In genomic region chr13:27283906-27284523, GRCh38 we compare ENCODE assay signal across 8 cellular contexts. TPM values are rescaled to one million over a fixed set of nuclear protein-coding genes. Genes with fewer than 3 reads are reported as not detected.
A peak's percentile ranks its signal among the peaks of the same experiment; 100 is the strongest.
DNase-seq lines count a peak whose midpoint lies in the region; ATAC-seq, FAIRE-seq and TF ChIP-seq lines count a peak whose summit lies in the region.

No MANE protein-coding gene starts in this region.

- no peaks in the 10 kb centered on the region for H3K36me3 Mint-ChIP-seq in activated naive CD8-positive, alpha-beta T cell treated with anti-CD3 and anti-CD28 coated beads, Interleukin-2, amount 50 U/mL, for 24 hours (ENCODE audit: low read depth)
- no peaks in the 10 kb centered on the region for H3K36me3 Mint-ChIP-seq in activated naive CD8-positive, alpha-beta T cell treated with anti-CD3 and anti-CD28 coated beads for 36 hours

- no peaks in the 10 kb centered on the region for H3K9me3 Mint-ChIP-seq in activated naive CD8-positive, alpha-beta T cell treated with anti-CD3 and anti-CD28 coated beads, Interleukin-2, amount 50 U/mL, for 24 hours
- H3K9me3 Mint-ChIP-seq in activated naive CD8-positive, alpha-beta T cell treated with anti-CD3 and anti-CD28 coated beads for 36 hours = no peaks in the 10 kb centered on the region

- peak in 3 of 6 experiments; percentile 28 to 46 (median 39) for TF ChIP-seq CTCF in upper lobe of left lung (IDR thresholded peaks at IDR 0.05)

- no peak overlapping the region for H3K4me3 Mint-ChIP-seq in activated naive CD8-positive, alpha-beta T cell treated with anti-CD3 and anti-CD28 coated beads, Interleukin-2, amount 50 U/mL, for 24 hours
- H3K4me3 Mint-ChIP-seq in activated naive CD8-positive, alpha-beta T cell treated with anti-CD3 and anti-CD28 coated beads for 36 hours = no peak overlapping the region

- no peak overlapping the region for H3K27ac ChIP-seq in upper lobe of left lung

- 80 to 81% methylated on average over 4 of the region's 4 CpGs for WGBS in upper lobe of left lung, 2 donors

- no peak for DNase-seq in activated naive CD8-positive, alpha-beta T cell treated with anti-CD3 and anti-CD28 coated beads, Interleukin-2, amount 50 U/mL, for 24 hours
- DNase-seq in activated naive CD8-positive, alpha-beta T cell treated with anti-CD3 and anti-CD28 coated beads for 36 hours = no peak
- DNase-seq in RCC 7860 (ENCODE audit: low spot score) = peak; percentile 14
- peak; percentile 72 for DNase-seq in globus pallidus (ENCODE audit: low spot score)
- DNase-seq in upper lobe of left lung = peak in 1 of 2 donors; percentile 42
- DNase-seq in cerebellar nuclear complex (lab: John Stamatoyannopoulos, UW) = no peak
- no peak for DNase-seq in activated effector memory CD4-positive, alpha-beta T cell treated with anti-CD3 and anti-CD28 coated beads, Interleukin-2, amount 50 U/mL, for 16 hours

- H3K4me3 ChIP-seq in upper lobe of left lung = no peak overlapping the region

- TF ChIP-seq POLR2A in upper lobe of left lung (IDR thresholded peaks at IDR 0.05) = no peak

- H3K4me1 Mint-ChIP-seq in activated naive CD8-positive, alpha-beta T cell treated with anti-CD3 and anti-CD28 coated beads, Interleukin-2, amount 50 U/mL, for 24 hours = no peaks in the 10 kb centered on the region
- H3K4me1 Mint-ChIP-seq in activated naive CD8-positive, alpha-beta T cell treated with anti-CD3 and anti-CD28 coated beads for 36 hours = no peaks in the 10 kb centered on the region

- no peaks in the 10 kb centered on the region for H3K27me3 ChIP-seq in upper lobe of left lung

- H3K4me1 ChIP-seq in upper lobe of left lung = no peaks in the 10 kb centered on the region

- no peaks in the 10 kb centered on the region for H3K36me3 ChIP-seq in upper lobe of left lung

- no peak for TF ChIP-seq EP300 in upper lobe of left lung (IDR thresholded peaks at IDR 0.05)

- H3K27ac Mint-ChIP-seq in activated naive CD8-positive, alpha-beta T cell treated with anti-CD3 and anti-CD28 coated beads, Interleukin-2, amount 50 U/mL, for 24 hours = no peak overlapping the region
- H3K27ac Mint-ChIP-seq in activated naive CD8-positive, alpha-beta T cell treated with anti-CD3 and anti-CD28 coated beads for 36 hours = no peak overlapping the region

- H3K27me3 Mint-ChIP-seq in activated naive CD8-positive, alpha-beta T cell treated with anti-CD3 and anti-CD28 coated beads, Interleukin-2, amount 50 U/mL, for 24 hours = no peaks in the 10 kb centered on the region
- peaks cover 3% of the 10 kb centered on the region for H3K27me3 Mint-ChIP-seq in activated naive CD8-positive, alpha-beta T cell treated with anti-CD3 and anti-CD28 coated beads for 36 hours

- no peaks in the 10 kb centered on the region for H3K9me3 ChIP-seq in upper lobe of left lung

- FAIRE-seq in RCC 7860 (lab: Jason Lieb, UNC) = no peak

- peak; percentile 61 for ATAC-seq in activated naive CD8-positive, alpha-beta T cell treated with anti-CD3 and anti-CD28 coated beads, Interleukin-2, amount 50 U/mL, for 24 hours
- ATAC-seq in upper lobe of left lung (ENCODE audit: low FRiP score in 2 of 2) = peak; percentile 58 to 74
- no peak for ATAC-seq in HG02588 (IDR thresholded peaks at IDR 0.05; ENCODE audit: unreplicated experiment)

RNA-seq across cellular contexts. Expression of gene RASL11A, which starts 13.4 kb away (rescaled TPM):
- 1 to 10 TPM; 2.0 to 3.0 TPM for total RNA-seq in activated naive CD8-positive, alpha-beta T cell treated with anti-CD3 and anti-CD28 coated beads for 36 hours
- total RNA-seq in upper lobe of left lung = 10 to 100 TPM; 11.5 to 28.4 (median 17.0) TPM

RNA-seq across cellular contexts. Expression of gene RPL21, which starts 32.7 kb away (rescaled TPM):
- total RNA-seq in activated naive CD8-positive, alpha-beta T cell treated with anti-CD3 and anti-CD28 coated beads for 36 hours = 1,000 to 10,000 TPM; 1,357 to 1,413 TPM
- total RNA-seq in upper lobe of left lung = 100 to 1,000 TPM; 158 to 853 (median 524) TPM

Comparison
In these comparisons a context has a peak if more than half of its experiments do, and no peak if none do; other contexts are left out.
1. DNase-seq: peak in RCC 7860 (single experiment) and globus pallidus (single experiment); none in activated naive CD8-positive, alpha-beta T cell treated with anti-CD3 and anti-CD28 coated beads, Interleukin-2, amount 50 U/mL, for 24 hours (single experiment), activated naive CD8-positive, alpha-beta T cell treated with anti-CD3 and anti-CD28 coated beads for 36 hours (single experiment), cerebellar nuclear complex (0 of 2) and activated effector memory CD4-positive, alpha-beta T cell treated with anti-CD3 and anti-CD28 coated beads, Interleukin-2, amount 50 U/mL, for 16 hours (single experiment).